In the genomic region with DNA sequence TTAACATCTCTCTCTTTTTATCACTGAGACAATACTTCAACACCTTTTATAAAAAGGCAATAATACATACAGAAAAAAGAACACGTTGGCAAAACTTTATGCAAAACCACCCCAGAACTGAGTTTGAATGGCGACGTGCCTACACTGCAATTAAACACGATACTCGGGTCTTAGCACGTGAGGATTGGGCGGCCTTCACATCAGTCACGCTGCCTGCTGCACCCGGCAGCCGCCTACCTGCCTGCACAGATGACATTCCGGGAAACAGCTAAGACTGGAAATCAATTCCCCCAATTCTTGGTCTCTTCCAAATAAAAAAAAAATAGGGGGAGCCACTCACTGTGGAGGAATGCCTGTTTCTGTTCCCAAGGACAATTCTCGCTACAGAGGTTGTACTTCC, we compare ENCODE assay signal across 17 cellular contexts.
"Had no signal": no experiment of that assay in that cellular context is flagged by ENCODE, and none has a peak within 500 bp of the region (broad histone marks: within the 10 kb centered on the region; RNA-seq: fewer than 3 reads in every experiment).

No MANE protein-coding gene starts in this region.

- H3K4me1 ChIP-seq: heart left ventricle, right atrium auricular region, sigmoid colon, thyroid gland had no signal

- H3K27ac ChIP-seq: heart left ventricle, right atrium auricular region, sigmoid colon, skin epidermis, thyroid gland had no signal

- H3K36me3 Mint-ChIP-seq: type B pancreatic cell had no signal

- H3K9me3 ChIP-seq: heart left ventricle, right atrium auricular region, sigmoid colon, thyroid gland had no signal

- H3K36me3 ChIP-seq: right atrium auricular region, sigmoid colon, thyroid gland had no signal

- FAIRE-seq: colon, urothelium cell line had no signal

- H3K27ac Mint-ChIP-seq: dendritic cell treated with granulocyte-macrophage colony-stimulating factor and Interleukin-4, amounts not matched to agents 40 ng/mL and 50 ng/mL, for 4 days; type B pancreatic cell had no signal

- DNase-seq: erythroblast; foreskin melanocyte; heart left ventricle; hippocampal formation; mammary epithelial cell; naive thymus-derived CD4-positive, alpha-beta T cell; sigmoid colon; stimulated activated CD4-positive, alpha-beta T cell treated with anti-CD3 and anti-CD28 coated beads, Interleukin-12 subunit alpha, Interleukin-12 subunit beta, amount 100 ng/mL, for 4 hours; stimulated activated naive CD4-positive, alpha-beta T cell; thyroid gland had no signal

- H3K4me3 ChIP-seq: heart left ventricle, right atrium auricular region, sigmoid colon, skin epidermis, thyroid gland had no signal

- ATAC-seq: heart left ventricle; left lobe of liver; naive thymus-derived CD4-positive, alpha-beta T cell had no signal

- H3K4me3 Mint-ChIP-seq: dendritic cell treated with granulocyte-macrophage colony-stimulating factor and Interleukin-4, amounts not matched to agents 40 ng/mL and 50 ng/mL, for 4 days; naive thymus-derived CD4-positive, alpha-beta T cell; type B pancreatic cell had no signal

- H3K27me3 ChIP-seq: right atrium auricular region, sigmoid colon, thyroid gland had no signal

- H3K9me3 Mint-ChIP-seq: dendritic cell treated with granulocyte-macrophage colony-stimulating factor and Interleukin-4, amounts not matched to agents 40 ng/mL and 50 ng/mL, for 4 days; naive thymus-derived CD4-positive, alpha-beta T cell; type B pancreatic cell had no signal

- H3K27me3 Mint-ChIP-seq: dendritic cell treated with granulocyte-macrophage colony-stimulating factor and Interleukin-4, amounts not matched to agents 40 ng/mL and 50 ng/mL, for 4 days; naive thymus-derived CD4-positive, alpha-beta T cell; type B pancreatic cell had no signal
